In genomic region chr12:3041558-3042164, GRCh38 we compare ENCODE assay signal across 8 cellular contexts. TPM values are rescaled to one million over a fixed set of nuclear protein-coding genes. Genes with fewer than 3 reads are reported as not detected.
DNase-seq lines count a peak whose midpoint lies in the region; ATAC-seq lines count a peak whose summit lies in the region.

No MANE protein-coding gene starts in this region.

- H3K4me1 Mint-ChIP-seq in stimulated activated naive B cell treated with anti-CD40 and anti-IgM and Interleukin-4, amounts not matched to agents 10 μg/mL and 1 μg/mL and 100 μg/mL, for 72 hours = peaks cover 21 to 34% of the 10 kb centered on the region in 2 donors

- H3K27ac Mint-ChIP-seq in stimulated activated naive B cell treated with anti-CD40 and anti-IgM and Interleukin-4, amounts not matched to agents 10 μg/mL and 1 μg/mL and 100 μg/mL, for 72 hours = no peak overlapping the region

- peaks cover 28 to 54% of the 10 kb centered on the region in 2 experiments for H3K36me3 ChIP-seq in mesenchymal stem cell (ENCODE audit: control insufficient read depth in 1 of 2, insufficient read depth in 2 of 2, low read depth in 1 of 2, low read length in 2 of 2)

- no peaks in the 10 kb centered on the region for H3K36me3 Mint-ChIP-seq in stimulated activated naive B cell treated with anti-CD40 and anti-IgM and Interleukin-4, amounts not matched to agents 10 μg/mL and 1 μg/mL and 100 μg/mL, for 72 hours

- H3K4ac ChIP-seq in mesenchymal stem cell (ENCODE audit: low read depth in 1 of 2, low read length in 2 of 2) = no peak overlapping the region

- H3K23ac ChIP-seq in mesenchymal stem cell (ENCODE audit: low read length in 2 of 2) = no peak overlapping the region

- no peak overlapping the region for H2BK12ac ChIP-seq in mesenchymal stem cell (ENCODE audit: low read length in 2 of 2)

- no peak overlapping the region for H3K14ac ChIP-seq in mesenchymal stem cell (ENCODE audit: low read length in 2 of 2)

- H3K4me1 ChIP-seq in mesenchymal stem cell (ENCODE audit: control insufficient read depth, insufficient read depth, low read depth, low read length) = peaks cover 6% of the 10 kb centered on the region

- H2BK15ac ChIP-seq in mesenchymal stem cell (ENCODE audit: low read depth, poor library complexity, severe bottlenecking) = no peak overlapping the region

- H3K27ac ChIP-seq in mesenchymal stem cell (ENCODE audit: low read length, poor library complexity, severe bottlenecking) = no peak overlapping the region

- H3K27me3 Mint-ChIP-seq in stimulated activated naive B cell treated with anti-CD40 and anti-IgM and Interleukin-4, amounts not matched to agents 10 μg/mL and 1 μg/mL and 100 μg/mL, for 72 hours = peaks cover 34 to 41% of the 10 kb centered on the region in 2 donors

- H3K18ac ChIP-seq in mesenchymal stem cell (ENCODE audit: low read depth in 1 of 2, low read length in 2 of 2) = no peak overlapping the region

- H2BK120ac ChIP-seq in mesenchymal stem cell (ENCODE audit: low read depth, low read length) = no peak overlapping the region

- no peak overlapping the region for H4K8ac ChIP-seq in mesenchymal stem cell (ENCODE audit: low read length)

- no peaks in the 10 kb centered on the region for H3K9me3 Mint-ChIP-seq in stimulated activated naive B cell treated with anti-CD40 and anti-IgM and Interleukin-4, amounts not matched to agents 10 μg/mL and 1 μg/mL and 100 μg/mL, for 72 hours

- no peaks in the 10 kb centered on the region for H3K9me3 ChIP-seq in mesenchymal stem cell (ENCODE audit: control insufficient read depth, low read length)

- H3K79me1 ChIP-seq in mesenchymal stem cell (replicated peaks; ENCODE audit: low read length, poor library complexity, severe bottlenecking) = peaks cover under 1% of the 10 kb centered on the region

- H2AFZ ChIP-seq in mesenchymal stem cell (ENCODE audit: low read depth, low read length) = no peak overlapping the region

- H3K9ac ChIP-seq in mesenchymal stem cell (ENCODE audit: low read length) = no peak overlapping the region

- H2AK5ac ChIP-seq in mesenchymal stem cell (ENCODE audit: low read length, severe bottlenecking) = no peak overlapping the region

- H3K27me3 ChIP-seq in mesenchymal stem cell (ENCODE audit: control insufficient read depth in 1 of 2, insufficient read depth in 1 of 2, low read length in 2 of 2) = peaks cover 0 to 4% of the 10 kb centered on the region in 2 experiments

- no peak overlapping the region for H2BK5ac ChIP-seq in mesenchymal stem cell (ENCODE audit: low read depth, low read length, poor library complexity, severe bottlenecking)

- DNase-seq in GM03348 (ENCODE audit: low spot score) (peak; percentile 90), NCI-H510A (lab: John Stamatoyannopoulos, UW) (peak; percentile 69), mesenchymal stem cell (peak; percentile 85)
- DNase-seq in activated CD4-positive, alpha-beta T cell treated with anti-CD3 and anti-CD28 coated beads, Interleukin-2, amount 50 U/mL, for 24 hours (ENCODE audit: low read depth in 1 of 2, low spot score in 1 of 2) = peak; percentile 13 to 31
- peak; percentile 5 for DNase-seq in effector CD8-positive, alpha-beta T cell (lab: John Stamatoyannopoulos, UW)
- peak; percentile 61 for DNase-seq in stimulated activated naive B cell treated with anti-CD40 and anti-IgM and Interleukin-4, amounts not matched to agents 10 μg/mL and 1 μg/mL and 100 μg/mL, for 72 hours

- peak overlapping the region in 1 of 2 donors; percentile 69 for H3K4me3 Mint-ChIP-seq in stimulated activated naive B cell treated with anti-CD40 and anti-IgM and Interleukin-4, amounts not matched to agents 10 μg/mL and 1 μg/mL and 100 μg/mL, for 72 hours

- no peak overlapping the region for H4K91ac ChIP-seq in mesenchymal stem cell (ENCODE audit: low read length)

- peak; percentile 84 for ATAC-seq in HG03103 (IDR thresholded peaks at IDR 0.05; ENCODE audit: low read depth, unreplicated experiment)
- ATAC-seq in stimulated activated naive B cell treated with anti-CD40 and anti-IgM and Interleukin-4, amounts not matched to agents 10 μg/mL and 1 μg/mL and 100 μg/mL, for 72 hours (replicated peaks) = peak; percentile 80 to 86
- no peak for ATAC-seq in HG02884 (IDR thresholded peaks at IDR 0.05; ENCODE audit: unreplicated experiment)

- WGBS in mesenchymal stem cell = 71% methylated on average over 11 of the region's 11 CpGs

- no peak overlapping the region for H3K4me3 ChIP-seq in mesenchymal stem cell (ENCODE audit: insufficient read depth in 1 of 2, low read depth in 1 of 2, low read length in 2 of 2)

- H3K4me2 ChIP-seq in mesenchymal stem cell (ENCODE audit: low read length, poor library complexity, severe bottlenecking) = no peak overlapping the region

RNA-seq across cellular contexts. Expression of gene TSPAN9, which starts 35.5 kb away (rescaled TPM):
- 22.0 TPM for polyA plus RNA-seq in mesenchymal stem cell (2013, experiment 1 of 2)
- 21.7 TPM for polyA plus RNA-seq in mesenchymal stem cell (2013, experiment 2 of 2)

Comparison
In these comparisons a context has a peak if more than half of its experiments do, and no peak if none do; other contexts are left out.
1. DNase-seq: peak in every context shown above with its lines; median percentile 90 in GM03348; 85 in mesenchymal stem cell; 69 in NCI-H510A; 61 in stimulated activated naive B cell treated with anti-CD40 and anti-IgM and Interleukin-4, amounts not matched to agents 10 μg/mL and 1 μg/mL and 100 μg/mL, for 72 hours; 22 in activated CD4-positive, alpha-beta T cell treated with anti-CD3 and anti-CD28 coated beads, Interleukin-2, amount 50 U/mL, for 24 hours; 5 in effector CD8-positive, alpha-beta T cell.